Comparison of ENCODE assay signal across 21 cellular contexts in the genomic region with DNA sequence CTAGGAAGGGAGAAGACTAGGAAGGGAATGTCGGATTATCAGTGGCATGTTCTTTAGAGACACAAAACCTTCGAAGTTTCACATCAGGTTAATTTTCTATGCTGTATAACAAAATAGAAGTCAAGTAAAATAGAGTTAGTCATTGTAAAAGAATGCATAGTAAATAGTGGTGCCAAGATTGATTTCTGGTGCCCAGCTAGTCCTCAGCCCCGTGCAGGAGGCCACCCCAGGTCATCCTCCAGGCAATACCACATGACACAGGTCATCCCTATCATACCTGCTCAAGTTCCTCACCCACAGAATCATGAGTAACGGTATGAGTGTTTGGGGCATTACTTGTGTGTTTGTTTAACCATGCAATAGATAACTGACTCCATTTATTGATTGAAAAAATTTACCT.
DNase-seq lines count a peak whose midpoint lies in the region; ATAC-seq and TF ChIP-seq lines count a peak whose summit lies in the region.
"Had no signal": no experiment of that assay in that cellular context is flagged by ENCODE, and none has a peak within 500 bp of the region (broad histone marks: within the 10 kb centered on the region; RNA-seq: fewer than 3 reads in every experiment).

No MANE protein-coding gene starts in this region.

- no peaks in the 10 kb centered on the region for H3K9me2 ChIP-seq in PC-3 (replicated peaks; ENCODE audit: low read length)

- BruUV-seq in PC-3 (replicated peaks; lab: Mats Ljungman, UMichigan) = no TSS peak
- BruUV-seq in mammary epithelial cell (replicated peaks; lab: Mats Ljungman, UMichigan) = no TSS peak

- no peaks in the 10 kb centered on the region for H3K79me2 ChIP-seq in PC-3 (ENCODE audit: low read length)
- H3K79me2 ChIP-seq in mammary epithelial cell (ENCODE audit: insufficient read depth, low read length) = no peaks in the 10 kb centered on the region

- TF ChIP-seq POLR2A in suprapubic skin (IDR thresholded peaks at IDR 0.05) = no peak

- no peaks in the 10 kb centered on the region for H3F3A ChIP-seq in PC-3 (ENCODE audit: low read length, unreplicated experiment)

- no peak overlapping the region for H3K9ac ChIP-seq in PC-3 (ENCODE audit: low read length)
- H3K9ac ChIP-seq in mammary epithelial cell (ENCODE audit: insufficient read depth, low read length) = no peak overlapping the region

- 70% methylated on average over 4 of the region's 4 CpGs for WGBS in suprapubic skin
- 36% methylated on average over 4 of the region's 4 CpGs for WGBS in mammary epithelial cell (ENCODE audit: low coverage, missing lambda C conversion rate)

- POLR2A ChIA-PET in PC-3 (lab: Charles Lee; ENCODE audit: unreplicated experiment) = no interaction called here

- no peaks in the 10 kb centered on the region for H3K9me3 ChIP-seq in PC-3 (ENCODE audit: low read length)
- H3K9me3 ChIP-seq in suprapubic skin = no peaks in the 10 kb centered on the region
- H3K9me3 ChIP-seq in mammary epithelial cell (replicated peaks; ENCODE audit: insufficient read depth, low read length) = no peaks in the 10 kb centered on the region
- H3K9me3 ChIP-seq: A549 had no signal

- CTCF ChIA-PET in PC-3 (lab: Charles Lee) (no interaction called here), mammary epithelial cell (lab: Charles Lee; ENCODE audit: low non-redundant PET) (no interaction called here)

- H3K27ac ChIP-seq in PC-3 (ENCODE audit: low read length) (no peak overlapping the region), suprapubic skin (no peak overlapping the region), mammary epithelial cell (ENCODE audit: insufficient read depth, low read depth, low read length) (no peak overlapping the region)
- H3K27ac ChIP-seq: 22Rv1, A549 had no signal

- H3K27me3 ChIP-seq in PC-3 (ENCODE audit: low read length) = no peaks in the 10 kb centered on the region
- no peaks in the 10 kb centered on the region for H3K27me3 ChIP-seq in suprapubic skin
- peaks cover 2% of the 10 kb centered on the region for H3K27me3 ChIP-seq in mammary epithelial cell (ENCODE audit: insufficient read depth, low read length)

- no peak for TF ChIP-seq EP300 in suprapubic skin (IDR thresholded peaks at IDR 0.05)

- DNase-seq in A172 (ENCODE audit: low spot score) (peak; percentile 7), PC-3 (peak; percentile 69), astrocyte of the hippocampus (ENCODE audit: low read depth, low spot score) (peak; percentile 11), pulmonary artery endothelial cell (ENCODE audit: low read depth, low spot score) (peak; percentile 32), suprapubic skin (ENCODE audit: low spot score in 2 of 2) (no peak), mammary epithelial cell (no peak), posterior cingulate gyrus (no peak)
- DNase-seq in central memory CD4-positive, alpha-beta T cell = no peak
- DNase-seq: ACHN; C1 segment of cervical spinal cord; Calu3; CD4-positive, alpha-beta memory T cell; COR-L47; DMS53; DMS79 treated with DMSO at 0.1 percent for 48 hours; GF-D8; H9 had no signal

- no peaks in the 10 kb centered on the region for H3K36me3 ChIP-seq in PC-3 (ENCODE audit: low read depth, low read length)
- H3K36me3 ChIP-seq in suprapubic skin = no peaks in the 10 kb centered on the region
- H3K36me3 ChIP-seq in mammary epithelial cell (ENCODE audit: insufficient read depth, low read length) = no peaks in the 10 kb centered on the region

- H3K4me1 ChIP-seq in PC-3 (ENCODE audit: insufficient read depth, low read length) = peaks cover 14% of the 10 kb centered on the region
- H3K4me1 ChIP-seq in suprapubic skin = no peaks in the 10 kb centered on the region
- H3K4me1 ChIP-seq in mammary epithelial cell (ENCODE audit: insufficient read depth, low read length) = no peaks in the 10 kb centered on the region
- H3K4me1 ChIP-seq: A549 had no signal

- H2AFZ ChIP-seq in PC-3 (ENCODE audit: low read length) = no peak overlapping the region
- H2AFZ ChIP-seq in mammary epithelial cell (ENCODE audit: low read depth, low read length) = no peak overlapping the region
- H2AFZ ChIP-seq: GM23338 had no signal

- TF ChIP-seq CTCF in PC-3 (conservative IDR thresholded peaks at IDR 0.05; ENCODE audit: low read depth, low read length) (no peak), suprapubic skin (IDR thresholded peaks at IDR 0.05) (no peak), mammary epithelial cell (conservative IDR thresholded peaks at IDR 0.05 in 1 of 2, IDR thresholded peaks at IDR 0.05 in 1 of 2; ENCODE audit: extremely low read depth in 1 of 2, insufficient read depth in 1 of 2, low read depth in 1 of 2, low read length in 2 of 2) (no peak)

- dilution Hi-C loops in mammary epithelial cell (cut with HindIII; ENCODE audit: low sequenced_read_pairs) = no loop called here

- H4K20me1 ChIP-seq in PC-3 (ENCODE audit: low read length) (no peaks in the 10 kb centered on the region), mammary epithelial cell (ENCODE audit: insufficient read depth, low read length) (no peaks in the 10 kb centered on the region)

- H3K4me3 ChIP-seq in PC-3 (ENCODE audit: low read length) = no peak overlapping the region
- H3K4me3 ChIP-seq in suprapubic skin = no peak overlapping the region
- H3K4me3 ChIP-seq in mammary epithelial cell (replicated peaks in 1 of 3; ENCODE audit: insufficient read depth in 1 of 3, low read depth in 2 of 3, low read length in 3 of 3) = no peak overlapping the region
- H3K4me3 ChIP-seq: A549, GM23338 had no signal

- peak; percentile 92 for ATAC-seq in PC-3
- ATAC-seq: A549, GM23338, HCT116 had no signal

- intact Hi-C loops in PC-3 (cut with micrococcal nuclease) (no loop called here), mammary epithelial cell (cut with micrococcal nuclease) (no loop called here), posterior cingulate gyrus (cut with DNase I) (no loop called here)

- in situ Hi-C loops in mammary epithelial cell (cut with MboI; ENCODE audit: low sequenced_read_pairs in 2 of 2) = no loop called here

- H3K4me2 ChIP-seq in PC-3 (ENCODE audit: low read length) (peak overlapping the region; percentile 38; the same call in 1 of the 2 replicates), mammary epithelial cell (ENCODE audit: insufficient read depth, low read depth, low read length) (no peak overlapping the region)
- H3K4me2 ChIP-seq: A549, GM23338 had no signal

Comparison
In these comparisons a context has a peak if more than half of its experiments do, and no peak if none do; other contexts are left out.
1. DNase-seq: peak in A172 (single experiment), PC-3 (single experiment), astrocyte of the hippocampus (single experiment) and pulmonary artery endothelial cell (single experiment); none in suprapubic skin (0 of 2), mammary epithelial cell (single experiment), central memory CD4-positive, alpha-beta T cell (single experiment) and posterior cingulate gyrus (0 of 10).